In genomic region chr3:183697610-183698317, GRCh38 we compare ENCODE assay signal across 1 cellular context.
TF ChIP-seq lines count a peak whose summit lies in the region.

YEATS2 (plus strand) TSS chr3:183697797; CDS start chr3:183715163, 17,366 bp downstream.

TF ChIP-seq in H1, 55 proteins besides CTCF, POLR2A, EP300 and RAD21 (continued from another document):
- no peak for TF ChIP-seq SIX5 (IDR thresholded peaks at IDR 0.05; ENCODE audit: low read depth, low read length)
- TF ChIP-seq ASH2L (IDR thresholded peaks at IDR 0.05; ENCODE audit: low read length): peak; percentile 91
- no peak for TF ChIP-seq SUZ12 (IDR thresholded peaks at IDR 0.05; ENCODE audit: low read length)
- TF ChIP-seq CTBP2 (IDR thresholded peaks at IDR 0.05; ENCODE audit: borderline replicate concordance, insufficient read depth, insufficient read length, low read length): peak; percentile 83
- TF ChIP-seq PHF8 (conservative IDR thresholded peaks at IDR 0.05; ENCODE audit: low read depth, low read length): peak; percentile 99
- TF ChIP-seq SRF (IDR thresholded peaks at IDR 0.05; ENCODE audit: low read depth, low read length): no peak
- no peak for TF ChIP-seq SIRT6 (IDR thresholded peaks at IDR 0.05; ENCODE audit: low read length)
- no peak for TF ChIP-seq BACH1 (IDR thresholded peaks at IDR 0.05; ENCODE audit: low read length)
- TF ChIP-seq JUND (IDR thresholded peaks at IDR 0.05; ENCODE audit: low read length): no peak
- no peak for TF ChIP-seq ZNF274 (IDR thresholded peaks at IDR 0.05; ENCODE audit: borderline replicate concordance, extremely low read depth, low read length)
- TF ChIP-seq RNF2 (IDR thresholded peaks at IDR 0.05; ENCODE audit: borderline replicate concordance, low read depth, low read length, missing control alignments, poor library complexity, severe bottlenecking): no peak
- TF ChIP-seq ATF2 (IDR thresholded peaks at IDR 0.05; ENCODE audit: low read length): no peak
- TF ChIP-seq SIN3A (conservative IDR thresholded peaks at IDR 0.05 in 1 of 2, IDR thresholded peaks at IDR 0.05 in 1 of 2; ENCODE audit: low read depth in 1 of 2, low read length in 2 of 2): peak in 1 of 2 experiments; percentile 72; a peak in 2 of 4 replicates
- TF ChIP-seq NANOG (IDR thresholded peaks at IDR 0.05; ENCODE audit: insufficient read depth, low read depth, low read length, poor library complexity, severe bottlenecking): no peak
- peak; percentile 70; the same call in 1 of the 2 replicates for TF ChIP-seq E2F6 (IDR thresholded peaks at IDR 0.05)
- no peak for TF ChIP-seq CHD2 (IDR thresholded peaks at IDR 0.05; ENCODE audit: low read length)
- TF ChIP-seq CBX5 (IDR thresholded peaks at IDR 0.05; ENCODE audit: low read depth, low read length): no peak
- no peak for TF ChIP-seq FOSL1 (IDR thresholded peaks at IDR 0.05; ENCODE audit: insufficient read depth, low read depth, low read length)
- TF ChIP-seq EGR1 (IDR thresholded peaks at IDR 0.05; ENCODE audit: borderline replicate concordance, low read depth, low read length): peak; percentile 98
- TF ChIP-seq POLR2AphosphoS5 (IDR thresholded peaks at IDR 0.05; ENCODE audit: low read depth, low read length): peak; percentile 85
- no peak for TF ChIP-seq SAP30 (IDR thresholded peaks at IDR 0.05; ENCODE audit: insufficient read depth, insufficient replicate concordance, low read length)
- peak; percentile 19; the same call in 1 of the 2 replicates for TF ChIP-seq USF2 (IDR thresholded peaks at IDR 0.05; ENCODE audit: low read length)
- peak; percentile 66 for TF ChIP-seq KDM4A (IDR thresholded peaks at IDR 0.05; ENCODE audit: low read depth, low read length, severe bottlenecking)
- peak; percentile 13; the same call in 1 of the 2 replicates for TF ChIP-seq TBP (IDR thresholded peaks at IDR 0.05; ENCODE audit: low read depth, low read length)
- TF ChIP-seq TEAD4 (IDR thresholded peaks at IDR 0.05; ENCODE audit: low read depth, low read length): 0 out of 2 replicates have a peak, but pooled peaks have one; percentile 3
- no peak for TF ChIP-seq CHD7 (IDR thresholded peaks at IDR 0.05; ENCODE audit: insufficient replicate concordance, low read length)
- TF ChIP-seq TAF1 (IDR thresholded peaks at IDR 0.05; ENCODE audit: low read depth, low read length): peak; percentile 83
- peak; percentile 83 for TF ChIP-seq TAF7 (optimal IDR thresholded peaks at IDR 0.05; ENCODE audit: borderline replicate concordance, low read depth, low read length)
